Comparison of ENCODE assay signal across 8 cellular contexts in the genomic region with DNA sequence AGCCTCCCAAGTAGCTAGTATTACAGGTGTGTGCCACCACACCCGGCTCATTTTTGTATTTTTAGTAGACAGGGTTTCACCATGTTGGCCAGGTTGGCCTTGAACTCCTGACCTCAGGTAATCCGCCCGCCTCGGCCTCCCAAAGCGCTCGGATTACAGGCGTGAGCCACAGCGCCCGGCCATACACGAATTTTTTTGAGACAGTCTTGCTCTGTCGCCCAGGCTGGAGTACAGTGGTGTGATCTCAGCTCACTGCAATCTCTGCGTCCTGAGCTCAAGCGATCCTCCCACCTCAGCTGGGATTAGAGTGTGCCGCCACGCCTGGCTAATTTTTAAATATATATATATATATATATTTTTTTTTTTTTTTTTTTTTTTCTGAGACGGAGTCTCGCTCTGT. TPM values are rescaled to one million over a fixed set of nuclear protein-coding genes. Genes with fewer than 3 reads are reported as not detected.
DNase-seq lines count a peak whose midpoint lies in the region; ATAC-seq, FAIRE-seq and TF ChIP-seq lines count a peak whose summit lies in the region.
"Not testable (repeated sequence)": the region's sequence is repeated elsewhere in the genome, so short reads cannot be mapped to it uniquely, and the experiment has no call there.

No MANE protein-coding gene starts in this region.

- peaks cover 18% of the 10 kb centered on the region for H3K36me3 Mint-ChIP-seq in activated T-cell treated with anti-CD3 and anti-CD28 coated beads, Interleukin-2, amount 50 U/mL, for 4 hours (ENCODE audit: insufficient read depth)
- H3K36me3 Mint-ChIP-seq in memory B cell, result not testable (repeated sequence)
- peaks cover 19% of the 10 kb centered on the region for H3K36me3 Mint-ChIP-seq in stimulated activated memory B cell treated with anti-CD40 and anti-IgM and Interleukin-4, amounts not matched to agents 10 μg/mL and 1 μg/mL and 100 μg/mL, for 72 hours

- H3K27ac ChIP-seq in A549 (peak overlapping the region; percentile 96 to 100), HCT116 (ENCODE audit: low read depth, low read length) (peak overlapping the region; percentile 92), WERI-Rb-1 (peak overlapping the region; percentile 99), K562 (ENCODE audit: extremely low read depth, low read depth, low read length) (0 out of 3 replicates have a peak overlapping the region, but pooled peaks have one; percentile 30), gastroesophageal sphincter (peak overlapping the region in 3 of 4 donors; percentile 92 to 100 (median 96))

- TF ChIP-seq RAD21 in A549 (conservative IDR thresholded peaks at IDR 0.05 in 1 of 2, IDR thresholded peaks at IDR 0.05 in 1 of 2); HCT116 (IDR thresholded peaks at IDR 0.05; ENCODE audit: low read depth); K562 (CRISPR knock-in tag; conservative IDR thresholded peaks at IDR 0.05 in 1 of 2, IDR thresholded peaks at IDR 0.05 in 1 of 2): not testable (repeated sequence)

- FAIRE-seq in A549 (lab: Jason Lieb, UNC); K562 (lab: Jason Lieb, UNC): not testable (repeated sequence)

- TF ChIP-seq EP300 in A549 (IDR thresholded peaks at IDR 0.05); K562 (IDR thresholded peaks at IDR 0.05; ENCODE audit: low read length); gastroesophageal sphincter (IDR thresholded peaks at IDR 0.05): not testable (repeated sequence)

- not testable (repeated sequence) for H2AFZ ChIP-seq in HCT116 (ENCODE audit: low read depth, low read length, poor library complexity, severe bottlenecking); K562 (ENCODE audit: low read depth, low read length)

- not testable (repeated sequence) for TF ChIP-seq POLR2A in A549 (IDR thresholded peaks at IDR 0.05; ENCODE audit: low read length); HCT116 (IDR thresholded peaks at IDR 0.05; ENCODE audit: borderline replicate concordance, extremely low read depth, insufficient read depth, insufficient read length); K562 (conservative IDR thresholded peaks at IDR 0.05); gastroesophageal sphincter (IDR thresholded peaks at IDR 0.05)

- intact Hi-C loops in HCT116 (cut with micrococcal nuclease), result loop anchor here (10.0 kb wide), 1 partner anchor 422 kb away; a partner anchor contains a TSS
- intact Hi-C loops in K562 (cut with micrococcal nuclease), result loop anchor here (5.0 kb wide), 1 partner anchor 91 kb away; a partner anchor contains a TSS

- H3K9me1 ChIP-seq in K562 (ENCODE audit: control insufficient read depth, insufficient read depth, low read length), result not testable (repeated sequence)

- POLR2A ChIA-PET in A549 (lab: Yijun Ruan, JAX), result not testable (repeated sequence)
- POLR2A ChIA-PET in HCT116 (lab: Charles Lee), result interaction anchor here (0.6 to 2.5 kb wide), 3 partner anchors 23 to 28 kb away, joined by 3 to 12 read pairs (median 5); no protein-coding TSS in a partner anchor
- POLR2A ChIA-PET in K562 (lab: Yijun Ruan, JAX), result interaction anchor here (0.6 to 1.5 kb wide), 3 partner anchors 13 to 349 kb away, joined by 3 to 7 read pairs (median 3); a partner anchor contains a TSS

- H3K79me2 ChIP-seq in HCT116 (ENCODE audit: insufficient read depth, low read length), result peaks cover 19% of the 10 kb centered on the region
- H3K79me2 ChIP-seq in K562 (ENCODE audit: control insufficient read depth, insufficient read depth, low read length), result peaks cover 42% of the 10 kb centered on the region

- H3K9ac ChIP-seq in HCT116 (ENCODE audit: low read length); K562 (ENCODE audit: insufficient read depth in 1 of 2, low read depth in 2 of 2, low read length in 2 of 2): not testable (repeated sequence)

- not testable (repeated sequence) for H3K27ac Mint-ChIP-seq in memory B cell
- peak overlapping the region; percentile 100 for H3K27ac Mint-ChIP-seq in stimulated activated memory B cell treated with anti-CD40 and anti-IgM and Interleukin-4, amounts not matched to agents 10 μg/mL and 1 μg/mL and 100 μg/mL, for 72 hours

- H3K9me3 ChIP-seq in A549; HCT116 (ENCODE audit: control insufficient read depth in 1 of 2, insufficient read depth in 1 of 2, low read depth in 1 of 2, low read length in 2 of 2); WERI-Rb-1 (ENCODE audit: severe bottlenecking); K562 (replicated peaks; ENCODE audit: control insufficient read depth, insufficient read depth, low read depth, low read length); gastroesophageal sphincter: not testable (repeated sequence)

- not testable (repeated sequence) for H4K20me1 ChIP-seq in HCT116 (ENCODE audit: insufficient read depth)
- peaks cover 13% of the 10 kb centered on the region for H4K20me1 ChIP-seq in K562 (replicated peaks; ENCODE audit: control insufficient read depth, insufficient read depth, low read length)

- H3K4me1 Mint-ChIP-seq in activated T-cell treated with anti-CD3 and anti-CD28 coated beads, Interleukin-2, amount 50 U/mL, for 4 hours (ENCODE audit: low read depth), result not testable (repeated sequence)
- peaks cover 12% of the 10 kb centered on the region for H3K4me1 Mint-ChIP-seq in memory B cell
- H3K4me1 Mint-ChIP-seq in stimulated activated memory B cell treated with anti-CD40 and anti-IgM and Interleukin-4, amounts not matched to agents 10 μg/mL and 1 μg/mL and 100 μg/mL, for 72 hours, result peaks cover 12% of the 10 kb centered on the region

- peaks cover 15% of the 10 kb centered on the region; the same call in 2 of the 3 replicates for H3K4me1 ChIP-seq in A549
- peaks cover 0 to 23% of the 10 kb centered on the region in 2 experiments; a peak in 2 of 4 replicates for H3K4me1 ChIP-seq in HCT116 (ENCODE audit: control insufficient read depth in 1 of 2, insufficient read depth in 2 of 2, low read length in 2 of 2)
- H3K4me1 ChIP-seq in K562 (replicated peaks in 1 of 2; ENCODE audit: control insufficient read depth in 2 of 2, insufficient read depth in 2 of 2, low read length in 2 of 2), result peaks cover 5 to 12% of the 10 kb centered on the region in 2 experiments; a peak in 3 of 5 replicates
- peaks cover 0 to 37% (median 4%) of the 10 kb centered on the region in 3 donors for H3K4me1 ChIP-seq in gastroesophageal sphincter

- BruUV-seq in HCT116 (replicated peaks; lab: Mats Ljungman, UMichigan); K562 (replicated peaks; lab: Mats Ljungman, UMichigan): not testable (repeated sequence)

- peaks cover 0 to 27% of the 10 kb centered on the region in 2 experiments; a peak in 1 of 4 replicates for H3K36me3 ChIP-seq in HCT116 (ENCODE audit: control insufficient read depth in 1 of 2, insufficient read depth in 2 of 2, low read length in 2 of 2)
- H3K36me3 ChIP-seq in WERI-Rb-1, result peaks cover 32% of the 10 kb centered on the region
- peaks cover 30% of the 10 kb centered on the region for H3K36me3 ChIP-seq in K562 (ENCODE audit: control insufficient read depth, insufficient read depth, low read length)
- peaks cover 0 to 24% of the 10 kb centered on the region in 2 donors for H3K36me3 ChIP-seq in gastroesophageal sphincter

- in situ Hi-C loops in K562 (cut with MboI), result not testable (repeated sequence)

- RAD21 ChIA-PET in HCT116 (lab: Charles Lee; ENCODE audit: low non-redundant PET in 1 of 2, low total read pairs in 2 of 2, uncharacterized antibody in 2 of 2, unreplicated experiment in 2 of 2), result not testable (repeated sequence)

- not testable (repeated sequence) for H3K9me2 ChIP-seq in HCT116 (ENCODE audit: insufficient read depth)

- H3K4me3 Mint-ChIP-seq in activated T-cell treated with anti-CD3 and anti-CD28 coated beads, Interleukin-2, amount 50 U/mL, for 4 hours, result peak overlapping the region; percentile 97
- H3K4me3 Mint-ChIP-seq in memory B cell, result peak overlapping the region; percentile 98
- H3K4me3 Mint-ChIP-seq in stimulated activated memory B cell treated with anti-CD40 and anti-IgM and Interleukin-4, amounts not matched to agents 10 μg/mL and 1 μg/mL and 100 μg/mL, for 72 hours, result not testable (repeated sequence)

- H3K4me2 ChIP-seq in A549 (peak overlapping the region; percentile 76), HCT116 (ENCODE audit: low read length) (peak overlapping the region; percentile 33; the same call in 1 of the 2 replicates)
- H3K4me2 ChIP-seq in K562 (ENCODE audit: insufficient read depth, low read length), result not testable (repeated sequence)

- not testable (repeated sequence) for DNase-seq in A549 (ENCODE audit: low read depth in 1 of 2, low spot score in 1 of 2); HCT116 (ENCODE audit: low read depth, low spot score); activated T-cell treated with anti-CD3 and anti-CD28 coated beads, Interleukin-2, amount 50 U/mL, for 4 hours; K562 (ENCODE audit: extremely low read depth in 1 of 4, low spot score in 3 of 4); memory B cell (ENCODE audit: low spot score in 2 of 2)
- DNase-seq in WERI-Rb-1, result peak; percentile 71

- 92% methylated on average over 15 of the region's 17 CpGs for WGBS in A549 (ENCODE audit: missing lambda C conversion rate)
- WGBS in K562 (ENCODE audit: insufficient coverage, low coverage, missing lambda C conversion rate), result 79% methylated on average over 14 of the region's 17 CpGs
- WGBS in gastroesophageal sphincter (ENCODE audit: low coverage in 1 of 2), 2 donors, result 80 to 100% methylated on average over 1 to 3 of the region's 17 CpGs

- ATAC-seq in A549; HCT116; activated T-cell treated with anti-CD3 and anti-CD28 coated beads, Interleukin-2, amount 50 U/mL, for 4 hours; K562; gastroesophageal sphincter; memory B cell (ENCODE audit: low read depth); stimulated activated memory B cell treated with anti-CD40 and anti-IgM and Interleukin-4, amounts not matched to agents 10 μg/mL and 1 μg/mL and 100 μg/mL, for 72 hours: not testable (repeated sequence)

- not testable (repeated sequence) for TF ChIP-seq CTCF in A549 (IDR thresholded peaks at IDR 0.05); HCT116 (IDR thresholded peaks at IDR 0.05 in 2 of 3, conservative IDR thresholded peaks at IDR 0.05 in 1 of 3; ENCODE audit: borderline replicate concordance in 1 of 3, insufficient read depth in 1 of 3, low read depth in 2 of 3, low read length in 2 of 3); WERI-Rb-1 (IDR thresholded peaks at IDR 0.05; ENCODE audit: low read depth, low read length); K562 (IDR thresholded peaks at IDR 0.05 in 2 of 3, conservative IDR thresholded peaks at IDR 0.05 in 1 of 3; ENCODE audit: insufficient read depth in 2 of 3, low read depth in 1 of 3, low read length in 3 of 3); gastroesophageal sphincter (IDR thresholded peaks at IDR 0.05)

- H3K9me3 Mint-ChIP-seq in activated T-cell treated with anti-CD3 and anti-CD28 coated beads, Interleukin-2, amount 50 U/mL, for 4 hours; memory B cell; stimulated activated memory B cell treated with anti-CD40 and anti-IgM and Interleukin-4, amounts not matched to agents 10 μg/mL and 1 μg/mL and 100 μg/mL, for 72 hours: not testable (repeated sequence)

- not testable (repeated sequence) for H3K27me3 Mint-ChIP-seq in activated T-cell treated with anti-CD3 and anti-CD28 coated beads, Interleukin-2, amount 50 U/mL, for 4 hours (ENCODE audit: low read depth); memory B cell; stimulated activated memory B cell treated with anti-CD40 and anti-IgM and Interleukin-4, amounts not matched to agents 10 μg/mL and 1 μg/mL and 100 μg/mL, for 72 hours

- H3K4me3 ChIP-seq in A549, result peak overlapping the region; percentile 88
- peak overlapping the region in 1 of 2 experiments; percentile 84; a peak in 2 of 4 replicates for H3K4me3 ChIP-seq in HCT116 (replicated peaks in 1 of 2; ENCODE audit: low read depth in 1 of 2, low read length in 2 of 2)
- peak overlapping the region; percentile 66; the same call in 1 of the 2 replicates for H3K4me3 ChIP-seq in WERI-Rb-1 (ENCODE audit: low read depth, low read length)
- H3K4me3 ChIP-seq in K562, gastroesophageal sphincter: not testable (repeated sequence)

- H3K27me3 ChIP-seq in HCT116 (ENCODE audit: insufficient read depth, low read length); WERI-Rb-1 (ENCODE audit: insufficient read depth, low read depth, severe bottlenecking); K562 (ENCODE audit: control insufficient read depth in 2 of 2, insufficient read depth in 2 of 2, low read length in 2 of 2); gastroesophageal sphincter: not testable (repeated sequence)

- CTCF ChIA-PET in A549 (lab: Yijun Ruan, JAX), result interaction anchor here (1.2 to 4.7 kb wide), 2 partner anchors 22 to 23 kb away, joined by 7 to 28 read pairs; a partner anchor contains a TSS
- CTCF ChIA-PET in HCT116 (lab: Charles Lee); K562 (lab: Yijun Ruan, JAX; ENCODE audit: low intra/inter-chr PET ratio): not testable (repeated sequence)

RNA-seq across cellular contexts. Expression of a gene that starts 1.8 kb away (rescaled TPM):
- 3,216 and 3,468 TPM in 2 replicates for polyA plus RNA-seq in A549 (2011; rRNA removed)
- polyA plus RNA-seq in A549 (2012; cell fraction: cytosol; rRNA removed), result 4,988 and 5,624 TPM in 2 replicates
- polyA plus RNA-seq in A549 (2012; cell fraction: nucleus; rRNA removed), result 3,974 and 5,274 TPM in 2 replicates
- 4,594 to 4,829 TPM (median 4,804 TPM) in 3 replicates for polyA plus RNA-seq in A549 (2017; fragmentation: RNase III; extraction: RNeasy Plus Mini Kit Qiagen cat#74134 plus additional on column Dnase treatment)
- polyA minus RNA-seq in A549 (2011; rRNA and poly(A)+ RNA removed), result 1,628 and 1,978 TPM in 2 replicates
- total RNA-seq in HCT116 (2021; ENCODE audit: unreplicated experiment), result 3,069 TPM
- 5,638 and 6,597 TPM in 2 replicates for polyA plus RNA-seq in HCT116 (2012)
- total RNA-seq in activated T-cell treated with anti-CD3 and anti-CD28 coated beads, Interleukin-2, amount 50 U/mL, for 4 hours, result 1,000 to 10,000 TPM; 3,297 to 3,503 (median 3,452) TPM
- total RNA-seq in K562 (2011; cell fraction: chromatin; rRNA removed; ENCODE audit: low replicate concordance), result 652 and 1,355 TPM in 2 replicates
- 1,356 and 1,561 TPM in 2 replicates for total RNA-seq in K562 (2011; cell fraction: nucleolus; rRNA removed)
- total RNA-seq in K562 (2011; cell fraction: nucleoplasm; rRNA removed), result 1,670 and 2,786 TPM in 2 replicates
- 4,111 and 4,705 TPM in 2 replicates for total RNA-seq in K562 (2014; rRNA removed)
- total RNA-seq in K562 (2014; rRNA removed; fragmentation: Illumina TruSeq; extraction: Trizol), result 3,682 and 4,010 TPM in 2 replicates
- 3,735 and 3,774 TPM in 2 replicates for total RNA-seq in K562 (2015; rRNA removed; fragmentation: Illumina TruSeq; extraction: Trizol)
- 4,299 and 4,408 TPM in 2 replicates for total RNA-seq in K562 (2021)
- polyA plus RNA-seq in K562 (2011; rRNA removed), result 5,297 and 6,545 TPM in 2 replicates
- 7,052 and 10,074 TPM in 2 replicates for polyA plus RNA-seq in K562 (2011; cell fraction: cytosol; rRNA removed)
- 3,562 and 5,028 TPM in 2 replicates for polyA plus RNA-seq in K562 (2011; cell fraction: nucleus; rRNA removed)
- polyA plus RNA-seq in K562 (2012), result 5,208 and 8,851 TPM in 2 replicates
- polyA plus RNA-seq in K562 (2014; fragmentation: Illumina TruSeq; extraction: Trizol), result 6,119 and 7,432 TPM in 2 replicates
- polyA plus RNA-seq in K562 (2014; fragmentation: Nextera tagmentation; extraction: Ambion mirVana), result 1,000 to 10,000 TPM; 5,014 to 7,600 TPM
- 6,193 and 7,323 TPM in 2 replicates for polyA plus RNA-seq in K562 (2014; rRNA removed)
- 1,451 and 1,523 TPM in 2 replicates for polyA minus RNA-seq in K562 (2011; rRNA and poly(A)+ RNA removed)
- 1,578 and 1,804 TPM in 2 replicates for polyA minus RNA-seq in K562 (2011; cell fraction: cytosol; rRNA and poly(A)+ RNA removed)
- polyA minus RNA-seq in K562 (2011; cell fraction: nucleus; rRNA and poly(A)+ RNA removed), result 368 and 622 TPM in 2 replicates
- total RNA-seq in gastroesophageal sphincter, result 1,000 to 10,000 TPM; 3,970 to 7,427 (median 5,392) TPM

RNA-seq across cellular contexts. Expression of a gene that starts 12.7 kb away (rescaled TPM):
- polyA plus RNA-seq in A549 (2011; rRNA removed) (14.3 and 21.6 TPM in 2 replicates), A549 (2017; fragmentation: RNase III; extraction: RNeasy Plus Mini Kit Qiagen cat#74134 plus additional on column Dnase treatment) (20.9 to 24.5 TPM (median 24.4 TPM) in 3 replicates), K562 (2011; rRNA removed) (12.6 and 14.8 TPM in 2 replicates), K562 (2014; fragmentation: Illumina TruSeq; extraction: Trizol) (7.9 and 12.9 TPM in 2 replicates), K562 (2014; fragmentation: Nextera tagmentation; extraction: Ambion mirVana) (under 1 TPM; 0.73 to 0.74 TPM), K562 (2014; rRNA removed) (11.6 and 16.4 TPM in 2 replicates)
- polyA plus RNA-seq in A549 (2012; cell fraction: cytosol; rRNA removed), result 16.3 and 23.8 TPM in 2 replicates
- polyA plus RNA-seq in A549 (2012; cell fraction: nucleus; rRNA removed), result 38.6 and 39.1 TPM in 2 replicates
- polyA minus RNA-seq in A549 (2011; rRNA and poly(A)+ RNA removed), result 15.2 and 23.5 TPM in 2 replicates
- total RNA-seq in HCT116 (2021; ENCODE audit: unreplicated experiment) (16.5 TPM), K562 (2014; rRNA removed) (12.4 and 16.4 TPM in 2 replicates), K562 (2014; rRNA removed; fragmentation: Illumina TruSeq; extraction: Trizol) (5.7 and 5.9 TPM in 2 replicates), K562 (2015; rRNA removed; fragmentation: Illumina TruSeq; extraction: Trizol) (4.9 and 5.5 TPM in 2 replicates), K562 (2021) (10.9 and 11.2 TPM in 2 replicates), gastroesophageal sphincter (10 to 100 TPM; 11.1 to 29.3 (median 22.3) TPM)
- 21.9 and 23.2 TPM in 2 replicates for polyA plus RNA-seq in HCT116 (2012)
- 1 to 10 TPM; 4.0 to 7.3 (median 5.1) TPM for total RNA-seq in activated T-cell treated with anti-CD3 and anti-CD28 coated beads, Interleukin-2, amount 50 U/mL, for 4 hours
- total RNA-seq in K562 (2011; cell fraction: chromatin; rRNA removed; ENCODE audit: low replicate concordance), result 14.4 and 29.9 TPM in 2 replicates
- total RNA-seq in K562 (2011; cell fraction: nucleolus; rRNA removed), result 32.4 and 37.9 TPM in 2 replicates
- total RNA-seq in K562 (2011; cell fraction: nucleoplasm; rRNA removed), result 24.0 and 27.8 TPM in 2 replicates
- 18.6 and 34.4 TPM in 2 replicates for polyA plus RNA-seq in K562 (2011; cell fraction: cytosol; rRNA removed)
- polyA plus RNA-seq in K562 (2011; cell fraction: nucleus; rRNA removed), result 18.8 and 31.1 TPM in 2 replicates
- 14.5 and 24.0 TPM in 2 replicates for polyA plus RNA-seq in K562 (2012)
- 5.2 and 6.9 TPM in 2 replicates for polyA minus RNA-seq in K562 (2011; rRNA and poly(A)+ RNA removed)
- polyA minus RNA-seq in K562 (2011; cell fraction: cytosol; rRNA and poly(A)+ RNA removed), result 8.1 and 9.3 TPM in 2 replicates
- polyA minus RNA-seq in K562 (2011; cell fraction: nucleus; rRNA and poly(A)+ RNA removed), result 4.7 and 6.1 TPM in 2 replicates

RNA-seq across cellular contexts. Expression of a gene that starts 15.0 kb away (rescaled TPM):
- polyA plus RNA-seq in A549 (2011; rRNA removed) (32.6 and 36.9 TPM in 2 replicates), A549 (2017; fragmentation: RNase III; extraction: RNeasy Plus Mini Kit Qiagen cat#74134 plus additional on column Dnase treatment) (25.7 to 36.3 TPM (median 34.4 TPM) in 3 replicates), K562 (2011; rRNA removed) (24.0 and 39.6 TPM in 2 replicates), K562 (2014; fragmentation: Illumina TruSeq; extraction: Trizol) (20.2 and 25.0 TPM in 2 replicates), K562 (2014; fragmentation: Nextera tagmentation; extraction: Ambion mirVana) (under 1 TPM; 0.49 to 0.64 TPM), K562 (2014; rRNA removed) (33.6 and 40.7 TPM in 2 replicates)
- polyA plus RNA-seq in A549 (2012; cell fraction: cytosol; rRNA removed), result 35.6 and 45.5 TPM in 2 replicates
- polyA plus RNA-seq in A549 (2012; cell fraction: nucleus; rRNA removed), result 150 and 154 TPM in 2 replicates
- 28.0 and 35.3 TPM in 2 replicates for polyA minus RNA-seq in A549 (2011; rRNA and poly(A)+ RNA removed)
- total RNA-seq in HCT116 (2021; ENCODE audit: unreplicated experiment) (28.0 TPM), K562 (2014; rRNA removed) (20.2 and 33.7 TPM in 2 replicates), K562 (2014; rRNA removed; fragmentation: Illumina TruSeq; extraction: Trizol) (10.7 and 11.3 TPM in 2 replicates), K562 (2015; rRNA removed; fragmentation: Illumina TruSeq; extraction: Trizol) (15.6 and 17.1 TPM in 2 replicates), K562 (2021) (29.6 and 32.2 TPM in 2 replicates), gastroesophageal sphincter (10 to 100 TPM; 11.7 to 54.5 (median 24.4) TPM)
- polyA plus RNA-seq in HCT116 (2012), result 27.0 and 27.7 TPM in 2 replicates
- total RNA-seq in activated T-cell treated with anti-CD3 and anti-CD28 coated beads, Interleukin-2, amount 50 U/mL, for 4 hours, result 10 to 100 TPM; 37.9 to 39.3 (median 38.2) TPM
- 68.1 and 155 TPM in 2 replicates for total RNA-seq in K562 (2011; cell fraction: chromatin; rRNA removed; ENCODE audit: low replicate concordance)
- 126 and 130 TPM in 2 replicates for total RNA-seq in K562 (2011; cell fraction: nucleolus; rRNA removed)
- total RNA-seq in K562 (2011; cell fraction: nucleoplasm; rRNA removed), result 84.5 and 90.6 TPM in 2 replicates
- 24.2 and 26.2 TPM in 2 replicates for polyA plus RNA-seq in K562 (2011; cell fraction: cytosol; rRNA removed)
- 415 and 432 TPM in 2 replicates for polyA plus RNA-seq in K562 (2011; cell fraction: nucleus; rRNA removed)
- 21.3 and 52.8 TPM in 2 replicates for polyA plus RNA-seq in K562 (2012)
- 7.7 and 17.0 TPM in 2 replicates for polyA minus RNA-seq in K562 (2011; rRNA and poly(A)+ RNA removed)
- polyA minus RNA-seq in K562 (2011; cell fraction: cytosol; rRNA and poly(A)+ RNA removed), result 8.3 and 13.7 TPM in 2 replicates
- 45.6 and 52.2 TPM in 2 replicates for polyA minus RNA-seq in K562 (2011; cell fraction: nucleus; rRNA and poly(A)+ RNA removed)

RNA-seq across cellular contexts. Expression of a gene that starts 17.3 kb away (rescaled TPM):
- polyA plus RNA-seq in A549 (2011; rRNA removed) (34.6 and 40.7 TPM in 2 replicates), A549 (2017; fragmentation: RNase III; extraction: RNeasy Plus Mini Kit Qiagen cat#74134 plus additional on column Dnase treatment) (126 to 131 TPM (median 130 TPM) in 3 replicates), K562 (2011; rRNA removed) (77.4 and 81.2 TPM in 2 replicates), K562 (2014; fragmentation: Illumina TruSeq; extraction: Trizol) (177 and 206 TPM in 2 replicates), K562 (2014; fragmentation: Nextera tagmentation; extraction: Ambion mirVana) (1 to 10 TPM; 2.3 to 3.1 TPM), K562 (2014; rRNA removed) (86.7 and 110 TPM in 2 replicates)
- polyA plus RNA-seq in A549 (2012; cell fraction: cytosol; rRNA removed), result 69.1 and 94.4 TPM in 2 replicates
- 86.5 and 123 TPM in 2 replicates for polyA plus RNA-seq in A549 (2012; cell fraction: nucleus; rRNA removed)
- polyA minus RNA-seq in A549 (2011; rRNA and poly(A)+ RNA removed), result 44.1 and 55.6 TPM in 2 replicates
- total RNA-seq in HCT116 (2021; ENCODE audit: unreplicated experiment) (102 TPM), K562 (2014; rRNA removed) (32.9 and 36.2 TPM in 2 replicates), K562 (2014; rRNA removed; fragmentation: Illumina TruSeq; extraction: Trizol) (37.5 and 38.3 TPM in 2 replicates), K562 (2015; rRNA removed; fragmentation: Illumina TruSeq; extraction: Trizol) (61.9 and 67.8 TPM in 2 replicates), K562 (2021) (124 and 135 TPM in 2 replicates), gastroesophageal sphincter (10 to 100 TPM; 41.0 to 58.6 (median 50.6) TPM)
- 148 TPM in 2 replicates for polyA plus RNA-seq in HCT116 (2012)
- 100 to 1,000 TPM; 107 to 113 (median 111) TPM for total RNA-seq in activated T-cell treated with anti-CD3 and anti-CD28 coated beads, Interleukin-2, amount 50 U/mL, for 4 hours
- total RNA-seq in K562 (2011; cell fraction: chromatin; rRNA removed; ENCODE audit: low replicate concordance), result 41.8 and 93.2 TPM in 2 replicates
- 88.9 and 97.4 TPM in 2 replicates for total RNA-seq in K562 (2011; cell fraction: nucleolus; rRNA removed)
- total RNA-seq in K562 (2011; cell fraction: nucleoplasm; rRNA removed), result 70.5 and 73.6 TPM in 2 replicates
- polyA plus RNA-seq in K562 (2011; cell fraction: cytosol; rRNA removed), result 100.0 and 121 TPM in 2 replicates
- 238 and 242 TPM in 2 replicates for polyA plus RNA-seq in K562 (2011; cell fraction: nucleus; rRNA removed)
- 125 and 134 TPM in 2 replicates for polyA plus RNA-seq in K562 (2012)
- 24.0 and 43.3 TPM in 2 replicates for polyA minus RNA-seq in K562 (2011; rRNA and poly(A)+ RNA removed)
- 51.3 and 57.9 TPM in 2 replicates for polyA minus RNA-seq in K562 (2011; cell fraction: cytosol; rRNA and poly(A)+ RNA removed)
- 28.5 and 40.8 TPM in 2 replicates for polyA minus RNA-seq in K562 (2011; cell fraction: nucleus; rRNA and poly(A)+ RNA removed)

RNA-seq across cellular contexts. Expression of a gene that starts 21.9 kb away (rescaled TPM):
- polyA plus RNA-seq in A549 (2011; rRNA removed) (303 and 351 TPM in 2 replicates), A549 (2017; fragmentation: RNase III; extraction: RNeasy Plus Mini Kit Qiagen cat#74134 plus additional on column Dnase treatment) (1,116 to 1,252 TPM (median 1,118 TPM) in 3 replicates), K562 (2011; rRNA removed) (86.6 and 165 TPM in 2 replicates), K562 (2014; fragmentation: Illumina TruSeq; extraction: Trizol) (329 and 438 TPM in 2 replicates), K562 (2014; fragmentation: Nextera tagmentation; extraction: Ambion mirVana) (1 to 10 TPM; 6.2 to 6.8 TPM), K562 (2014; rRNA removed) (226 and 245 TPM in 2 replicates)
- polyA plus RNA-seq in A549 (2012; cell fraction: cytosol; rRNA removed), result 552 and 728 TPM in 2 replicates
- 3,208 and 3,689 TPM in 2 replicates for polyA plus RNA-seq in A549 (2012; cell fraction: nucleus; rRNA removed)
- 1,164 and 1,868 TPM in 2 replicates for polyA minus RNA-seq in A549 (2011; rRNA and poly(A)+ RNA removed)
- total RNA-seq in HCT116 (2021; ENCODE audit: unreplicated experiment) (546 TPM), K562 (2014; rRNA removed) (554 and 803 TPM in 2 replicates), K562 (2014; rRNA removed; fragmentation: Illumina TruSeq; extraction: Trizol) (72.2 and 110 TPM in 2 replicates), K562 (2015; rRNA removed; fragmentation: Illumina TruSeq; extraction: Trizol) (135 and 162 TPM in 2 replicates), K562 (2021) (672 and 735 TPM in 2 replicates), gastroesophageal sphincter (over 10,000 TPM in 1 of 4 donors, 1,000 to 10,000 TPM in 3; 7,815 to 15,318 (median 8,757) TPM)
- polyA plus RNA-seq in HCT116 (2012), result 518 and 552 TPM in 2 replicates
- total RNA-seq in activated T-cell treated with anti-CD3 and anti-CD28 coated beads, Interleukin-2, amount 50 U/mL, for 4 hours, result 100 to 1,000 TPM; 765 to 924 (median 866) TPM
- 432 and 1,364 TPM in 2 replicates for total RNA-seq in K562 (2011; cell fraction: chromatin; rRNA removed; ENCODE audit: low replicate concordance)
- total RNA-seq in K562 (2011; cell fraction: nucleolus; rRNA removed), result 816 and 818 TPM in 2 replicates
- total RNA-seq in K562 (2011; cell fraction: nucleoplasm; rRNA removed), result 362 and 459 TPM in 2 replicates
- polyA plus RNA-seq in K562 (2011; cell fraction: cytosol; rRNA removed), result 122 and 183 TPM in 2 replicates
- 624 and 751 TPM in 2 replicates for polyA plus RNA-seq in K562 (2011; cell fraction: nucleus; rRNA removed)
- polyA plus RNA-seq in K562 (2012), result 392 and 593 TPM in 2 replicates
- polyA minus RNA-seq in K562 (2011; rRNA and poly(A)+ RNA removed), result 249 and 291 TPM in 2 replicates
- 522 and 767 TPM in 2 replicates for polyA minus RNA-seq in K562 (2011; cell fraction: cytosol; rRNA and poly(A)+ RNA removed)
- polyA minus RNA-seq in K562 (2011; cell fraction: nucleus; rRNA and poly(A)+ RNA removed), result 248 and 324 TPM in 2 replicates

Comparison
In these comparisons a context has a peak if more than half of its experiments do, and no peak if none do; other contexts are left out.
1. H3K27ac ChIP-seq: peak in every context shown above with its lines; median percentile 99 in WERI-Rb-1; 98 in A549; 96 in gastroesophageal sphincter; 92 in HCT116; 30 in K562.